ENCODE assay signal across 12 cellular contexts in genomic region chr10:121942749-121943148, GRCh38. TPM values are rescaled to one million over a fixed set of nuclear protein-coding genes. Genes with fewer than 3 reads are reported as not detected.
DNase-seq lines count a peak whose midpoint lies in the region; ATAC-seq and TF ChIP-seq lines count a peak whose summit lies in the region.
"Had no signal": no experiment of that assay in that cellular context is flagged by ENCODE, and none has a peak within 500 bp of the region (broad histone marks: within the 10 kb centered on the region; RNA-seq: fewer than 3 reads in every experiment).

No MANE protein-coding gene starts in this region.

- peak; percentile 73 for DNase-seq in NCI-H460 (ENCODE audit: extremely low read depth, low read depth)
- peak; percentile 97 for DNase-seq in dermis blood vessel endothelial cell
- peak; percentile 46 for DNase-seq in myocyte (ENCODE audit: low read depth)
- DNase-seq in stimulated activated effector memory CD8-positive, alpha-beta T cell treated with anti-CD3 and anti-CD28 coated beads, Interleukin-12 subunit alpha, Interleukin-12 subunit beta, amount 100 ng/mL, for 72 hours (ENCODE audit: low spot score in 2 of 2): no peak
- no peak for DNase-seq in stimulated activated CD4-positive, alpha-beta T cell treated with anti-CD3 and anti-CD28 coated beads, Interleukin-4, amount 100 ng/mL, for 1 hour
- no peak for DNase-seq in erythroblast (lab: John Stamatoyannopoulos, UW)
- no peak for DNase-seq in central memory CD4-positive, alpha-beta T cell
- DNase-seq: activated CD8-positive, alpha-beta memory T cell treated with anti-CD3 and anti-CD28 coated beads, Interleukin-2, amount 10 ng/mL, durations not matched to agents 7 days and 5 days; effector memory CD4-positive, alpha-beta T cell; natural killer cell; NCI-H82 had no signal

- no peak overlapping the region for H3K27ac Mint-ChIP-seq in stimulated activated effector memory CD8-positive, alpha-beta T cell treated with anti-CD3 and anti-CD28 coated beads, Interleukin-12 subunit alpha, Interleukin-12 subunit beta, amount 100 ng/mL, for 72 hours
- H3K27ac Mint-ChIP-seq: activated CD8-positive, alpha-beta memory T cell treated with anti-CD3 and anti-CD28 coated beads, Interleukin-2, amount 10 ng/mL, durations not matched to agents 7 days and 5 days; natural killer cell had no signal

- H3K4me1 ChIP-seq in BLaER1: peaks cover 12% of the 10 kb centered on the region

- ATAC-seq in stimulated activated effector memory CD8-positive, alpha-beta T cell treated with anti-CD3 and anti-CD28 coated beads, Interleukin-12 subunit alpha, Interleukin-12 subunit beta, amount 100 ng/mL, for 72 hours: no peak
- ATAC-seq: activated CD8-positive, alpha-beta memory T cell treated with anti-CD3 and anti-CD28 coated beads, Interleukin-2, amount 10 ng/mL, durations not matched to agents 7 days and 5 days; natural killer cell had no signal

- no peak overlapping the region for H3K4me3 ChIP-seq in BLaER1

- H3K36me3 Mint-ChIP-seq in stimulated activated effector memory CD8-positive, alpha-beta T cell treated with anti-CD3 and anti-CD28 coated beads, Interleukin-12 subunit alpha, Interleukin-12 subunit beta, amount 100 ng/mL, for 72 hours: no peaks in the 10 kb centered on the region
- H3K36me3 Mint-ChIP-seq: activated CD8-positive, alpha-beta memory T cell treated with anti-CD3 and anti-CD28 coated beads, Interleukin-2, amount 10 ng/mL, durations not matched to agents 7 days and 5 days; natural killer cell had no signal

- no peak overlapping the region for H3K27ac ChIP-seq in BLaER1

- no peaks in the 10 kb centered on the region for H3K27me3 ChIP-seq in BLaER1

- no peaks in the 10 kb centered on the region for H3K9me3 Mint-ChIP-seq in stimulated activated effector memory CD8-positive, alpha-beta T cell treated with anti-CD3 and anti-CD28 coated beads, Interleukin-12 subunit alpha, Interleukin-12 subunit beta, amount 100 ng/mL, for 72 hours
- H3K9me3 Mint-ChIP-seq: natural killer cell had no signal

- H3K9ac ChIP-seq in BLaER1: no peak overlapping the region

- H3K4me2 ChIP-seq in BLaER1: peak overlapping the region; percentile 29

- no peaks in the 10 kb centered on the region for H4K20me1 ChIP-seq in BLaER1

- H3K4me3 Mint-ChIP-seq in stimulated activated effector memory CD8-positive, alpha-beta T cell treated with anti-CD3 and anti-CD28 coated beads, Interleukin-12 subunit alpha, Interleukin-12 subunit beta, amount 100 ng/mL, for 72 hours: no peak overlapping the region
- H3K4me3 Mint-ChIP-seq: activated CD8-positive, alpha-beta memory T cell treated with anti-CD3 and anti-CD28 coated beads, Interleukin-2, amount 10 ng/mL, durations not matched to agents 7 days and 5 days; natural killer cell had no signal

- H3K4me1 Mint-ChIP-seq in stimulated activated effector memory CD8-positive, alpha-beta T cell treated with anti-CD3 and anti-CD28 coated beads, Interleukin-12 subunit alpha, Interleukin-12 subunit beta, amount 100 ng/mL, for 72 hours: no peaks in the 10 kb centered on the region
- H3K4me1 Mint-ChIP-seq: activated CD8-positive, alpha-beta memory T cell treated with anti-CD3 and anti-CD28 coated beads, Interleukin-2, amount 10 ng/mL, durations not matched to agents 7 days and 5 days; natural killer cell had no signal

- 0 out of 2 replicates have a peak, but pooled peaks cover 4% of the 10 kb centered on the region for H3K9me3 ChIP-seq in BLaER1

- no peak for TF ChIP-seq POLR2A in erythroblast (IDR thresholded peaks at IDR 0.05; ENCODE audit: low read length)

- H3K36me3 ChIP-seq in BLaER1: no peaks in the 10 kb centered on the region

RNA-seq across cellular contexts. Expression of gene ATE1, which starts 14.9 kb away (rescaled TPM):
- 40.7 and 48.3 TPM in 2 replicates for total RNA-seq in NCI-H460 (2014; rRNA removed; shearing (Covaris generic))
- polyA plus RNA-seq in NCI-H460 (2014; cell fraction: nucleus; rRNA removed): 12.8 and 15.8 TPM in 2 replicates
- total RNA-seq in dermis blood vessel endothelial cell (48.7 and 52.7 TPM in 2 replicates), myocyte (31.5 and 35.6 TPM in 2 replicates)
- 9.8 TPM for polyA plus RNA-seq in myocyte (2012)

RNA-seq across cellular contexts. Expression of gene NSMCE4A, which starts 32.3 kb away (rescaled TPM):
- 69.4 and 76.5 TPM in 2 replicates for total RNA-seq in NCI-H460 (2014; rRNA removed; shearing (Covaris generic))
- 281 and 313 TPM in 2 replicates for polyA plus RNA-seq in NCI-H460 (2014; cell fraction: nucleus; rRNA removed)
- total RNA-seq in dermis blood vessel endothelial cell (54.6 and 67.9 TPM in 2 replicates), myocyte (24.4 and 24.6 TPM in 2 replicates)
- 8.4 TPM for polyA plus RNA-seq in myocyte (2012)

RNA-seq across cellular contexts. Expression of gene TACC2, which starts 46.2 kb away (rescaled TPM):
- 24.4 and 31.1 TPM in 2 replicates for total RNA-seq in NCI-H460 (2014; rRNA removed; shearing (Covaris generic))
- 25.8 and 27.3 TPM in 2 replicates for polyA plus RNA-seq in NCI-H460 (2014; cell fraction: nucleus; rRNA removed)
- 3.6 and 8.2 TPM in 2 replicates for total RNA-seq in dermis blood vessel endothelial cell
- total RNA-seq in myocyte: 25.1 and 34.1 TPM in 2 replicates
- polyA plus RNA-seq in myocyte (2012): 27.0 TPM
- total RNA-seq: activated CD8-positive, alpha-beta memory T cell treated with anti-CD3 and anti-CD28 coated beads, Interleukin-2, amount 10 ng/mL, durations not matched to agents 7 days and 5 days; natural killer cell had no signal

Comparison
In these comparisons a context has a peak if more than half of its experiments do, and no peak if none do; other contexts are left out.
1. DNase-seq: peak in NCI-H460 (single experiment), dermis blood vessel endothelial cell (single experiment) and myocyte (single experiment); none in stimulated activated effector memory CD8-positive, alpha-beta T cell treated with anti-CD3 and anti-CD28 coated beads, Interleukin-12 subunit alpha, Interleukin-12 subunit beta, amount 100 ng/mL, for 72 hours (0 of 2), stimulated activated CD4-positive, alpha-beta T cell treated with anti-CD3 and anti-CD28 coated beads, Interleukin-4, amount 100 ng/mL, for 1 hour (single experiment), erythroblast (0 of 2) and central memory CD4-positive, alpha-beta T cell (single experiment).